ENCODE assay signal across 1 cellular context in the genomic region with DNA sequence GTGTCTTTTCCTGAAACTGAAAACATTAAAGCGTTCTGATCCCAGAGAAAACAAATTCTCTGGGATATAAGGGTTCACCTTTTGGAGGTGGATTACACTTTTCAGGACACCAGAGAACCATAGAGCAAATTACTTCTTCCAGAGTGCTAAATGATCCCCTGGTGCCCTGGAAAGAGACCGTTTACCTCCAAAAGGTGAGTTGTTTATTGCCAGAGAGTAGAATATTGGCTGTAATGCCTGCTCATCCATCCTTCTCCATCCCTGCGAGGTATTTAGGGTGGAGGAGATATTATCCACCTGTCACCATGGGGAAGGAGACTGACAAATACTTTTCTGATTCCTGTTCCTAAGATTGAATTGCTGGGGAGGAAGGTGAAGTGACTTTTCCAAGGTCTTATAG.
TF ChIP-seq lines count a peak whose summit lies in the region.

No MANE protein-coding gene starts in this region.

TF ChIP-seq in IMR-90, 13 proteins besides CTCF, POLR2A, EP300 and RAD21 (continued from another document):
- TF ChIP-seq, protein P1, sequence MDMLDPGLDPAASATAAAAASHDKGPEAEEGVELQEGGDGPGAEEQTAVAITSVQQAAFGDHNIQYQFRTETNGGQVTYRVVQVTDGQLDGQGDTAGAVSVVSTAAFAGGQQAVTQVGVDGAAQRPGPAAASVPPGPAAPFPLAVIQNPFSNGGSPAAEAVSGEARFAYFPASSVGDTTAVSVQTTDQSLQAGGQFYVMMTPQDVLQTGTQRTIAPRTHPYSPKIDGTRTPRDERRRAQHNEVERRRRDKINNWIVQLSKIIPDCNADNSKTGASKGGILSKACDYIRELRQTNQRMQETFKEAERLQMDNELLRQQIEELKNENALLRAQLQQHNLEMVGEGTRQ (IDR thresholded peaks at IDR 0.05; ENCODE audit: low read depth, low read length): no peak
- TF ChIP-seq RCOR1 (IDR thresholded peaks at IDR 0.05; ENCODE audit: insufficient replicate concordance, low read length) (no peak), SMC3 (IDR thresholded peaks at IDR 0.05; ENCODE audit: low read depth, low read length) (no peak), CHD1 (IDR thresholded peaks at IDR 0.05; ENCODE audit: low read depth, low read length) (no peak)
- TF ChIP-seq, protein P2, sequence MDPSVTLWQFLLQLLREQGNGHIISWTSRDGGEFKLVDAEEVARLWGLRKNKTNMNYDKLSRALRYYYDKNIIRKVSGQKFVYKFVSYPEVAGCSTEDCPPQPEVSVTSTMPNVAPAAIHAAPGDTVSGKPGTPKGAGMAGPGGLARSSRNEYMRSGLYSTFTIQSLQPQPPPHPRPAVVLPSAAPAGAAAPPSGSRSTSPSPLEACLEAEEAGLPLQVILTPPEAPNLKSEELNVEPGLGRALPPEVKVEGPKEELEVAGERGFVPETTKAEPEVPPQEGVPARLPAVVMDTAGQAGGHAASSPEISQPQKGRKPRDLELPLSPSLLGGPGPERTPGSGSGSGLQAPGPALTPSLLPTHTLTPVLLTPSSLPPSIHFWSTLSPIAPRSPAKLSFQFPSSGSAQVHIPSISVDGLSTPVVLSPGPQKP (IDR thresholded peaks at IDR 0.05; ENCODE audit: borderline replicate concordance, low read depth, low read length): no peak
